31 cellular contexts compared by ENCODE assay signal in genomic region chr7:151034312-151035023, GRCh38. TPM values are rescaled to one million over a fixed set of nuclear protein-coding genes. Genes with fewer than 3 reads are reported as not detected.
"Had no signal": no experiment of that assay in that cellular context is flagged by ENCODE, and none has a peak within 500 bp of the region (broad histone marks: within the 10 kb centered on the region; RNA-seq: fewer than 3 reads in every experiment).

No MANE protein-coding gene starts in this region.

- H3K27me3 ChIP-seq: adrenal gland, ascending aorta, breast epithelium, cardiac muscle cell, esophagus squamous epithelium had no signal

- ATAC-seq: activated CD4-positive, alpha-beta T cell treated with anti-CD3 and anti-CD28 coated beads for 36 hours; activated CD8-positive, alpha-beta memory T cell treated with anti-CD3 and anti-CD28 coated beads, Interleukin-2, amount 10 ng/mL, durations not matched to agents 7 days and 5 days; activated CD8-positive, alpha-beta T cell treated with anti-CD3 and anti-CD28 coated beads, Interleukin-2, amount 10 ng/mL, durations not matched to agents 7 days and 5 days; activated naive CD8-positive, alpha-beta T cell treated with anti-CD3 and anti-CD28 coated beads, Interleukin-2, amount 50 U/mL, for 24 hours; effector memory CD8-positive, alpha-beta T cell had no signal

- DNase-seq: activated CD4-positive, alpha-beta memory T cell treated with anti-CD3 and anti-CD28 coated beads for 36 hours; activated CD4-positive, alpha-beta T cell treated with anti-CD3 and anti-CD28 coated beads for 36 hours; activated CD4-positive, alpha-beta T cell treated with anti-CD3 and anti-CD28 coated beads, Interleukin-2, amount 10 ng/mL, durations not matched to agents 24 days and 14 days; activated CD4-positive, CD25-positive, alpha-beta regulatory T cell; activated CD4-positive, CD25-positive, alpha-beta regulatory T cell treated with anti-CD3 and anti-CD28 coated beads, Interleukin-2, amount 50 U/mL, for 72 hours; activated CD8-positive, alpha-beta memory T cell treated with anti-CD3 and anti-CD28 coated beads, Interleukin-2, amount 10 ng/mL, durations not matched to agents 7 days and 5 days; activated CD8-positive, alpha-beta memory T cell treated with anti-CD3 and anti-CD28 coated beads, Interleukin-2, amount 50 U/mL, for 4 hours; activated CD8-positive, alpha-beta T cell treated with anti-CD3 and anti-CD28 coated beads, Interleukin-2, amount 10 ng/mL, durations not matched to agents 7 days and 5 days; activated effector memory CD4-positive, alpha-beta T cell treated with anti-CD3 and anti-CD28 coated beads, Interleukin-2, amount 50 U/mL, for 16 hours; activated naive CD4-positive, alpha-beta T cell treated with anti-CD3 and anti-CD28 coated beads for 36 hours; activated naive CD8-positive, alpha-beta T cell treated with anti-CD3 and anti-CD28 coated beads for 36 hours; activated naive CD8-positive, alpha-beta T cell treated with anti-CD3 and anti-CD28 coated beads, Interleukin-2, amount 50 U/mL, for 24 hours; activated T-cell treated with anti-CD3 and anti-CD28 coated beads, Interleukin-2, amount 50 U/mL, for 1 hour; activated T-cell treated with anti-CD3 and anti-CD28 coated beads, Interleukin-2, amount 50 U/mL, for 48 hours; adrenal gland; amygdala; dermis blood vessel endothelial cell; effector CD4-positive, alpha-beta T cell; effector memory CD8-positive, alpha-beta T cell; esophagus squamous epithelium; foreskin melanocyte; T-helper 2 cell had no signal

- H3K27ac ChIP-seq: adrenal gland, ascending aorta, breast epithelium, cardiac muscle cell, coronary artery, esophagus squamous epithelium had no signal

- H3K36me3 Mint-ChIP-seq: activated CD8-positive, alpha-beta memory T cell treated with anti-CD3 and anti-CD28 coated beads, Interleukin-2, amount 10 ng/mL, durations not matched to agents 7 days and 5 days; activated naive CD8-positive, alpha-beta T cell treated with anti-CD3 and anti-CD28 coated beads for 36 hours had no signal

- H3K27ac Mint-ChIP-seq: activated CD4-positive, alpha-beta memory T cell treated with anti-CD3 and anti-CD28 coated beads for 36 hours; activated CD4-positive, alpha-beta T cell treated with anti-CD3 and anti-CD28 coated beads for 36 hours; activated CD4-positive, alpha-beta T cell treated with anti-CD3 and anti-CD28 coated beads, Interleukin-2, amount 10 ng/mL, durations not matched to agents 24 days and 14 days; activated CD8-positive, alpha-beta memory T cell treated with anti-CD3 and anti-CD28 coated beads, Interleukin-2, amount 10 ng/mL, durations not matched to agents 7 days and 5 days; activated CD8-positive, alpha-beta T cell treated with anti-CD3 and anti-CD28 coated beads, Interleukin-2, amount 10 ng/mL, durations not matched to agents 7 days and 5 days; activated naive CD4-positive, alpha-beta T cell treated with anti-CD3 and anti-CD28 coated beads for 36 hours; activated naive CD4-positive, alpha-beta T cell treated with anti-CD3 and anti-CD28 coated beads, Interleukin-2, amount 50 U/mL, for 24 hours; activated naive CD8-positive, alpha-beta T cell treated with anti-CD3 and anti-CD28 coated beads for 36 hours; activated naive CD8-positive, alpha-beta T cell treated with anti-CD3 and anti-CD28 coated beads, Interleukin-2, amount 50 U/mL, for 24 hours; activated T-helper 1 cell treated with anti-CD3 and anti-CD28 coated beads, Interleukin-12 subunit alpha, Interleukin-12 subunit beta, Interleukin-2, Interleukin-4 antibody, amounts not matched to agents 30 ng/mL and 10 ng/mL and 1 ng/mL, durations not matched to agents 14 hours and 24 hours and 36 hours; activated T-helper 2 cell treated with anti-CD3 and anti-CD28 coated beads, Interferon-gamma antibody, Interleukin-2, Interleukin-4, amounts not matched to agents 10 μg/mL and 5 μg/mL and 100 μg/mL, durations not matched to agents 14 hours and 24 hours and 36 hours; brain had no signal

- H3K9me3 Mint-ChIP-seq: activated CD4-positive, alpha-beta memory T cell treated with anti-CD3 and anti-CD28 coated beads for 36 hours; activated CD4-positive, alpha-beta T cell treated with anti-CD3 and anti-CD28 coated beads, Interleukin-2, amount 10 ng/mL, durations not matched to agents 24 days and 14 days; activated naive CD4-positive, alpha-beta T cell treated with anti-CD3 and anti-CD28 coated beads for 36 hours; activated naive CD4-positive, alpha-beta T cell treated with anti-CD3 and anti-CD28 coated beads, Interleukin-2, amount 50 U/mL, for 24 hours; activated naive CD8-positive, alpha-beta T cell treated with anti-CD3 and anti-CD28 coated beads for 36 hours; activated naive CD8-positive, alpha-beta T cell treated with anti-CD3 and anti-CD28 coated beads, Interleukin-2, amount 50 U/mL, for 24 hours; activated T-helper 1 cell treated with anti-CD3 and anti-CD28 coated beads, Interleukin-12 subunit alpha, Interleukin-12 subunit beta, Interleukin-2, Interleukin-4 antibody, amounts not matched to agents 30 ng/mL and 10 ng/mL and 1 ng/mL, durations not matched to agents 14 hours and 24 hours and 36 hours; activated T-helper 2 cell treated with anti-CD3 and anti-CD28 coated beads, Interferon-gamma antibody, Interleukin-2, Interleukin-4, amounts not matched to agents 10 μg/mL and 5 μg/mL and 100 μg/mL, durations not matched to agents 14 hours and 24 hours and 36 hours; brain; central memory CD8-positive, alpha-beta T cell; effector memory CD8-positive, alpha-beta T cell had no signal

- H3K9me3 ChIP-seq: adrenal gland, ascending aorta, breast epithelium, esophagus squamous epithelium had no signal

- H3K4me3 Mint-ChIP-seq: activated CD4-positive, alpha-beta memory T cell treated with anti-CD3 and anti-CD28 coated beads for 36 hours; activated CD4-positive, alpha-beta T cell treated with anti-CD3 and anti-CD28 coated beads for 36 hours; activated CD4-positive, alpha-beta T cell treated with anti-CD3 and anti-CD28 coated beads, Interleukin-2, amount 10 ng/mL, durations not matched to agents 24 days and 14 days; activated CD8-positive, alpha-beta memory T cell treated with anti-CD3 and anti-CD28 coated beads, Interleukin-2, amount 10 ng/mL, durations not matched to agents 7 days and 5 days; activated CD8-positive, alpha-beta T cell treated with anti-CD3 and anti-CD28 coated beads, Interleukin-2, amount 10 ng/mL, durations not matched to agents 7 days and 5 days; activated naive CD4-positive, alpha-beta T cell treated with anti-CD3 and anti-CD28 coated beads for 36 hours; activated naive CD4-positive, alpha-beta T cell treated with anti-CD3 and anti-CD28 coated beads, Interleukin-2, amount 50 U/mL, for 24 hours; activated naive CD8-positive, alpha-beta T cell treated with anti-CD3 and anti-CD28 coated beads for 36 hours; activated naive CD8-positive, alpha-beta T cell treated with anti-CD3 and anti-CD28 coated beads, Interleukin-2, amount 50 U/mL, for 24 hours; activated T-helper 1 cell treated with anti-CD3 and anti-CD28 coated beads, Interleukin-12 subunit alpha, Interleukin-12 subunit beta, Interleukin-2, Interleukin-4 antibody, amounts not matched to agents 30 ng/mL and 10 ng/mL and 1 ng/mL, durations not matched to agents 14 hours and 24 hours and 36 hours; brain; central memory CD8-positive, alpha-beta T cell; effector memory CD8-positive, alpha-beta T cell had no signal

- H3K4me3 ChIP-seq: adrenal gland, ascending aorta, breast epithelium, cardiac muscle cell, coronary artery, esophagus squamous epithelium had no signal

- H3K4me1 ChIP-seq: breast epithelium had no signal

- H3K27me3 Mint-ChIP-seq: activated CD4-positive, alpha-beta memory T cell treated with anti-CD3 and anti-CD28 coated beads for 36 hours; activated CD4-positive, alpha-beta T cell treated with anti-CD3 and anti-CD28 coated beads for 36 hours; activated CD4-positive, alpha-beta T cell treated with anti-CD3 and anti-CD28 coated beads, Interleukin-2, amount 10 ng/mL, durations not matched to agents 24 days and 14 days; activated CD8-positive, alpha-beta memory T cell treated with anti-CD3 and anti-CD28 coated beads, Interleukin-2, amount 10 ng/mL, durations not matched to agents 7 days and 5 days; activated naive CD4-positive, alpha-beta T cell treated with anti-CD3 and anti-CD28 coated beads, Interleukin-2, amount 50 U/mL, for 24 hours; activated naive CD8-positive, alpha-beta T cell treated with anti-CD3 and anti-CD28 coated beads for 36 hours; activated naive CD8-positive, alpha-beta T cell treated with anti-CD3 and anti-CD28 coated beads, Interleukin-2, amount 50 U/mL, for 24 hours; brain; central memory CD8-positive, alpha-beta T cell; effector memory CD8-positive, alpha-beta T cell had no signal

RNA-seq across cellular contexts. Expression of gene ATG9B, which starts 10.2 kb away (rescaled TPM):
- total RNA-seq: ascending aorta, dermis blood vessel endothelial cell had no signal

RNA-seq across cellular contexts. Expression of gene ASIC3, which starts 13.9 kb away (rescaled TPM):
- total RNA-seq: ascending aorta, dermis blood vessel endothelial cell had no signal
